In the genomic region with DNA sequence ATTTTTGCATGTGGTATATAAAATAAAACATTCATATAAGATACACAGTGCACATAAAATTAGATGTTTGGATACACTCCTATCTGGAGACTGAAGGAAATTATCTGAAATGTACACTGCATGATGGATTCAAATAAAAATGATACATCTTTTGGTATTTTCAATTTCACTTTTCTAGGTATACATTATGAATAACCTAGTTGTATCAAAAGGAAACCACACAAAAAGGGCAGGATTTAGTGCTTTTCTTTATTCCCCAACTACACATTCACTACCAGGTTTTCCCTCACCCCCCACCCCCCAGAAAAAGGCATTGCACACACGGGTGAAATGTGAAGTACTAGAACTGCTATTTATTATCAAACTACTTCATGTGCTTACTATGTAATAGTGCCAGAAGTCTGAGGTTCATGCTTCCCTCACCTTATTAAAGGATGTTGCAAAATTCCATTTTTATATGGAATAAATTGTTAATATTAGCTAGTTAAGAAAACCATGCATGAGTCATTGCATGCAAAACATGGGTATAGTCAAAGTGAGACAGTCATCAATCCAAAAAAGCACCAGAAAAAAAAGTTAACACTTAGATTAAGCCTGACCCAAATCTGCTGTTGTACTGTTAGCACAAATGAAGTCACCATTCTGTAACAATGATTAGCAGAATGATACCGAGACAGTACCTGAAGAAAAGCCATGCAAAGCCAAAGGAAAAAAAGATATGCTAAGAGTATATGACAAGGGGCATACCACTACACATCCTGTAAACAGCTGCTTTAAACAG, we compare ENCODE assay signal across 1 cellular context.
TF ChIP-seq lines count a peak whose summit lies in the region.

No MANE protein-coding gene starts in this region.

TF ChIP-seq in SK-N-SH, 30 proteins besides CTCF, POLR2A, EP300 and RAD21 (continued from another document):
- TF ChIP-seq, protein P1, sequence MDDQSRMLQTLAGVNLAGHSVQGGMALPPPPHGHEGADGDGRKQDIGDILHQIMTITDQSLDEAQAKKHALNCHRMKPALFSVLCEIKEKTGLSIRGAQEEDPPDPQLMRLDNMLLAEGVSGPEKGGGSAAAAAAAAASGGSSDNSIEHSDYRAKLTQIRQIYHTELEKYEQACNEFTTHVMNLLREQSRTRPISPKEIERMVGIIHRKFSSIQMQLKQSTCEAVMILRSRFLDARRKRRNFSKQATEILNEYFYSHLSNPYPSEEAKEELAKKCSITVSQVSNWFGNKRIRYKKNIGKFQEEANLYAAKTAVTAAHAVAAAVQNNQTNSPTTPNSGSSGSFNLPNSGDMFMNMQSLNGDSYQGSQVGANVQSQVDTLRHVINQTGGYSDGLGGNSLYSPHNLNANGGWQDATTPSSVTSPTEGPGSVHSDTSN (IDR thresholded peaks at IDR 0.05) = no peak
- TF ChIP-seq, protein P2, sequence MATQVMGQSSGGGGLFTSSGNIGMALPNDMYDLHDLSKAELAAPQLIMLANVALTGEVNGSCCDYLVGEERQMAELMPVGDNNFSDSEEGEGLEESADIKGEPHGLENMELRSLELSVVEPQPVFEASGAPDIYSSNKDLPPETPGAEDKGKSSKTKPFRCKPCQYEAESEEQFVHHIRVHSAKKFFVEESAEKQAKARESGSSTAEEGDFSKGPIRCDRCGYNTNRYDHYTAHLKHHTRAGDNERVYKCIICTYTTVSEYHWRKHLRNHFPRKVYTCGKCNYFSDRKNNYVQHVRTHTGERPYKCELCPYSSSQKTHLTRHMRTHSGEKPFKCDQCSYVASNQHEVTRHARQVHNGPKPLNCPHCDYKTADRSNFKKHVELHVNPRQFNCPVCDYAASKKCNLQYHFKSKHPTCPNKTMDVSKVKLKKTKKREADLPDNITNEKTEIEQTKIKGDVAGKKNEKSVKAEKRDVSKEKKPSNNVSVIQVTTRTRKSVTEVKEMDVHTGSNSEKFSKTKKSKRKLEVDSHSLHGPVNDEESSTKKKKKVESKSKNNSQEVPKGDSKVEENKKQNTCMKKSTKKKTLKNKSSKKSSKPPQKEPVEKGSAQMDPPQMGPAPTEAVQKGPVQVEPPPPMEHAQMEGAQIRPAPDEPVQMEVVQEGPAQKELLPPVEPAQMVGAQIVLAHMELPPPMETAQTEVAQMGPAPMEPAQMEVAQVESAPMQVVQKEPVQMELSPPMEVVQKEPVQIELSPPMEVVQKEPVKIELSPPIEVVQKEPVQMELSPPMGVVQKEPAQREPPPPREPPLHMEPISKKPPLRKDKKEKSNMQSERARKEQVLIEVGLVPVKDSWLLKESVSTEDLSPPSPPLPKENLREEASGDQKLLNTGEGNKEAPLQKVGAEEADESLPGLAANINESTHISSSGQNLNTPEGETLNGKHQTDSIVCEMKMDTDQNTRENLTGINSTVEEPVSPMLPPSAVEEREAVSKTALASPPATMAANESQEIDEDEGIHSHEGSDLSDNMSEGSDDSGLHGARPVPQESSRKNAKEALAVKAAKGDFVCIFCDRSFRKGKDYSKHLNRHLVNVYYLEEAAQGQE (IDR thresholded peaks at IDR 0.05; ENCODE audit: low read depth, low read length) = no peak
- TF ChIP-seq GATA2 (CRISPR knock-in tag; IDR thresholded peaks at IDR 0.05) (no peak), ELF1 (IDR thresholded peaks at IDR 0.05) (no peak), FOXJ3 (CRISPR knock-in tag; IDR thresholded peaks at IDR 0.05) (no peak)
